Comparison of ENCODE assay signal across 8 cellular contexts in genomic region chr1:42682484-42682738, GRCh38. TPM values are rescaled to one million over a fixed set of nuclear protein-coding genes. Genes with fewer than 3 reads are reported as not detected.
DNase-seq lines count a peak whose midpoint lies in the region; ATAC-seq and TF ChIP-seq lines count a peak whose summit lies in the region.
"Not testable (repeated sequence)": the region's sequence is repeated elsewhere in the genome, so short reads cannot be mapped to it uniquely, and the experiment has no call there.

No MANE protein-coding gene starts in this region.

- not testable (repeated sequence) for BruUV-seq in PC-9 (replicated peaks; lab: Mats Ljungman, UMichigan)

- H3K36me3 Mint-ChIP-seq in activated naive CD8-positive, alpha-beta T cell, result peaks cover 22% of the 10 kb centered on the region

- H3K27me3 Mint-ChIP-seq in activated naive CD8-positive, alpha-beta T cell, result not testable (repeated sequence)

- POLR2A ChIA-PET in AG04450 (lab: Yijun Ruan, JAX), result interaction anchor here (0.6 to 3.6 kb wide), 14 partner anchors 8 to 853 kb away, joined by 3 to 32 read pairs (median 4); partner anchors contain the start of genes C1orf50, P3H1 and PPIH
- POLR2A ChIA-PET in PC-9 (lab: Charles Lee; ENCODE audit: unreplicated experiment), result interaction anchor here (0.7 to 1.0 kb wide), 5 partner anchors 10 to 416 kb away, joined by 3 to 5 read pairs (median 4); partner anchors contain the start of genes C1orf50 and P3H1

- H3K4me3 Mint-ChIP-seq in activated naive CD8-positive, alpha-beta T cell, result peak overlapping the region; percentile 98

- not testable (repeated sequence) for H3K27me3 ChIP-seq in AG04450 (ENCODE audit: control insufficient read depth, insufficient read depth, low read length); PC-9 (ENCODE audit: insufficient read depth, low read depth); esophagus muscularis mucosa; gastrocnemius medialis

- 4% methylated on average over 5 of the region's 33 CpGs for WGBS in esophagus muscularis mucosa
- WGBS in lower leg skin, 2 donors, result 0% methylated on average over 2 of the region's 33 CpGs; no CpG with 5 or more reads in 1 of the 2 donors

- peaks cover 43% of the 10 kb centered on the region for H4K20me1 ChIP-seq in PC-9 (ENCODE audit: insufficient read depth)

- H2AFZ ChIP-seq in PC-9, result not testable (repeated sequence)

- H3K4me3 ChIP-seq in AG04450 (ENCODE audit: low read depth, low read length) (peak overlapping the region; percentile 88), PC-9 (peak overlapping the region; percentile 93; the same call in 1 of the 2 replicates), esophagus muscularis mucosa (peak overlapping the region; percentile 95 to 98 (median 96)), lower leg skin (ENCODE audit: low read depth, poor library complexity, severe bottlenecking) (peak overlapping the region; percentile 39), gastrocnemius medialis (peak overlapping the region; percentile 72 to 92 (median 86))

- TF ChIP-seq EP300 in esophagus muscularis mucosa (IDR thresholded peaks at IDR 0.05), result not testable (repeated sequence)

- peaks cover 64% of the 10 kb centered on the region for H3K79me2 ChIP-seq in PC-9 (ENCODE audit: low read depth)

- H3K4me2 ChIP-seq in PC-9, result not testable (repeated sequence)

- H3K27ac ChIP-seq in AG04450 (ENCODE audit: low read depth, low read length), result peak overlapping the region; percentile 58
- not testable (repeated sequence) for H3K27ac ChIP-seq in PC-9
- H3K27ac ChIP-seq in esophagus muscularis mucosa (replicated peaks in 1 of 4), result peak overlapping the region; percentile 96 to 99 (median 98)
- H3K27ac ChIP-seq in gastrocnemius medialis, result peak overlapping the region; percentile 97 to 98 (median 98)

- H3K9me3 Mint-ChIP-seq in activated naive CD8-positive, alpha-beta T cell (ENCODE audit: low read depth), result not testable (repeated sequence)

- peaks cover 55% of the 10 kb centered on the region for H3K4me1 Mint-ChIP-seq in activated naive CD8-positive, alpha-beta T cell (ENCODE audit: low read depth)

- TF ChIP-seq CTCF in AG04450 (IDR thresholded peaks at IDR 0.05; ENCODE audit: low read depth, low read length); PC-9 (conservative IDR thresholded peaks at IDR 0.05); esophagus muscularis mucosa (IDR thresholded peaks at IDR 0.05); lower leg skin (IDR thresholded peaks at IDR 0.05); gastrocnemius medialis (IDR thresholded peaks at IDR 0.05 in 4 of 5, conservative IDR thresholded peaks at IDR 0.05 in 1 of 5): not testable (repeated sequence)

- H3K4me1 ChIP-seq in PC-9 (replicated peaks; ENCODE audit: insufficient read depth), result peaks cover 45% of the 10 kb centered on the region
- H3K4me1 ChIP-seq in esophagus muscularis mucosa, result peaks cover 55 to 61% (median 58%) of the 10 kb centered on the region in 4 donors
- H3K4me1 ChIP-seq in gastrocnemius medialis, result peaks cover 46 to 48% of the 10 kb centered on the region in 2 donors

- peaks cover 11% of the 10 kb centered on the region; the same call in 1 of the 2 replicates for H3F3A ChIP-seq in PC-9 (ENCODE audit: insufficient read depth, low read depth)

- in situ Hi-C loops in gastrocnemius medialis (cut with MboI; ENCODE audit: low sequenced_read_pairs in 4 of 4), result loop anchor here in 1 of 4 donors (10.0 kb wide), 1 partner anchor 82 kb away; the partner anchor contains the start of genes C1orf50 and P3H1

- intact Hi-C loops in PC-9 (cut with micrococcal nuclease; ENCODE audit: unreplicated experiment), result loop anchor here (1.0 to 10.0 kb wide), 3 partner anchors 23 to 348 kb away; partner anchors contain the start of gene FOXJ3
- intact Hi-C loops in esophagus muscularis mucosa (cut with DNase I), result loop anchor here (2.0 to 10.0 kb wide), 3 partner anchors 74 to 348 kb away; partner anchors contain the start of genes CCDC30 and FOXJ3
- intact Hi-C loops in lower leg skin (cut with DNase I; ENCODE audit: low total_unique reads), result not testable (repeated sequence)
- intact Hi-C loops in gastrocnemius medialis (cut with DNase I; ENCODE audit: low total_unique reads), result loop anchor here (1.0 to 10.0 kb wide), 6 partner anchors 24 to 648 kb away; partner anchors contain the start of genes C1orf50, CCDC30, FOXJ3 and P3H1

- H3K36me3 ChIP-seq in PC-9 (ENCODE audit: low read depth) (peaks cover 38% of the 10 kb centered on the region), esophagus muscularis mucosa (peaks cover 0 to 16% (median 2%) of the 10 kb centered on the region in 4 donors)
- not testable (repeated sequence) for H3K36me3 ChIP-seq in gastrocnemius medialis

- CTCF ChIA-PET in AG04450 (lab: Charles Lee) (interaction anchor here (1.8 kb wide), 1 partner anchor 84 kb away, joined by 11 read pairs; the partner anchor contains the start of gene P3H1), PC-9 (lab: Charles Lee) (interaction anchor here (0.6 kb wide), 2 partner anchors 24 to 1252 kb away, joined by 3 to 4 read pairs; partner anchors contain the start of gene PPIH)

- H3K9me2 ChIP-seq in PC-9 (ENCODE audit: insufficient read depth), result not testable (repeated sequence)

- ATAC-seq in GM19438 (IDR thresholded peaks at IDR 0.05; ENCODE audit: low read depth, unreplicated experiment) (peak; percentile 5), HG02938 (IDR thresholded peaks at IDR 0.05; ENCODE audit: unreplicated experiment) (peak; percentile 4), gastrocnemius medialis (peak; percentile 10 to 25)

- H3K27ac Mint-ChIP-seq in activated naive CD8-positive, alpha-beta T cell, result peak overlapping the region; percentile 99

- H3K9me3 ChIP-seq in AG04450 (ENCODE audit: control insufficient read depth, insufficient read depth, low read length); PC-9 (ENCODE audit: insufficient read depth, low read depth); esophagus muscularis mucosa; gastrocnemius medialis: not testable (repeated sequence)

- TF ChIP-seq POLR2A in esophagus muscularis mucosa (IDR thresholded peaks at IDR 0.05; ENCODE audit: low read depth); lower leg skin (IDR thresholded peaks at IDR 0.05); gastrocnemius medialis (IDR thresholded peaks at IDR 0.05): not testable (repeated sequence)

- not testable (repeated sequence) for DNase-seq in AG04450 (ENCODE audit: low read depth, low spot score); PC-9; esophagus muscularis mucosa (ENCODE audit: extremely low spot score); lower leg skin (ENCODE audit: low spot score in 2 of 2); gastrocnemius medialis

RNA-seq across cellular contexts. Expression of gene YBX1, which starts 0.2 kb away (rescaled TPM):
- 599 and 636 TPM in 2 replicates for polyA plus RNA-seq in AG04450 (2011; rRNA removed)
- polyA minus RNA-seq in AG04450 (2011; rRNA and poly(A)+ RNA removed), result 444 and 490 TPM in 2 replicates
- total RNA-seq in PC-9 (2021) (656 and 1,130 TPM in 2 replicates), esophagus muscularis mucosa (100 to 1,000 TPM; 778 to 889 (median 812) TPM), lower leg skin (100 to 1,000 TPM; 227 to 358 (median 293) TPM), gastrocnemius medialis (1,000 to 10,000 TPM in 2 of 4 donors, 100 to 1,000 TPM in 2; 861 to 1,251 (median 1,022) TPM)

RNA-seq across cellular contexts. Expression of gene PPIH, which starts 24.2 kb away (rescaled TPM):
- 25.8 and 36.1 TPM in 2 replicates for polyA plus RNA-seq in AG04450 (2011; rRNA removed)
- 9.3 and 11.9 TPM in 2 replicates for polyA minus RNA-seq in AG04450 (2011; rRNA and poly(A)+ RNA removed)
- 82.7 and 102 TPM in 2 replicates for total RNA-seq in PC-9 (2021)
- 10 to 100 TPM; 12.5 to 17.2 (median 15.0) TPM for total RNA-seq in esophagus muscularis mucosa
- total RNA-seq in lower leg skin, result 10 to 100 TPM; 16.2 to 25.7 (median 20.5) TPM
- 10 to 100 TPM in 1 of 4 donors, 1 to 10 TPM in 3; 6.1 to 13.6 (median 7.1) TPM for total RNA-seq in gastrocnemius medialis

RNA-seq across cellular contexts. Expression of gene CLDN19, which starts 57.6 kb away (rescaled TPM):
- polyA plus RNA-seq in AG04450 (2011; rRNA removed), result not detected in 2 replicates
- not detected in 2 replicates for polyA minus RNA-seq in AG04450 (2011; rRNA and poly(A)+ RNA removed)
- total RNA-seq in PC-9 (2021) (not detected in 2 replicates), esophagus muscularis mucosa (1 to 10 TPM in 2 of 4 donors, under 1 TPM in 1, not detected in 1; 0.99 to 1.9 (median 1.1) TPM), lower leg skin (1 to 10 TPM in 1 of 4 donors, under 1 TPM in 3; 0.12 to 1.2 (median 0.18) TPM), gastrocnemius medialis (under 1 TPM in 2 of 4 donors, not detected in 2; 0.20 to 0.59 TPM)

Comparison
In these comparisons a context has a peak if more than half of its experiments do, and no peak if none do; other contexts are left out.
1. H3K4me3 ChIP-seq: peak in every context shown above with its lines; median percentile 96 in esophagus muscularis mucosa; 93 in PC-9; 88 in AG04450; 86 in gastrocnemius medialis; 39 in lower leg skin.